15 cellular contexts compared by ENCODE assay signal in the genomic region with DNA sequence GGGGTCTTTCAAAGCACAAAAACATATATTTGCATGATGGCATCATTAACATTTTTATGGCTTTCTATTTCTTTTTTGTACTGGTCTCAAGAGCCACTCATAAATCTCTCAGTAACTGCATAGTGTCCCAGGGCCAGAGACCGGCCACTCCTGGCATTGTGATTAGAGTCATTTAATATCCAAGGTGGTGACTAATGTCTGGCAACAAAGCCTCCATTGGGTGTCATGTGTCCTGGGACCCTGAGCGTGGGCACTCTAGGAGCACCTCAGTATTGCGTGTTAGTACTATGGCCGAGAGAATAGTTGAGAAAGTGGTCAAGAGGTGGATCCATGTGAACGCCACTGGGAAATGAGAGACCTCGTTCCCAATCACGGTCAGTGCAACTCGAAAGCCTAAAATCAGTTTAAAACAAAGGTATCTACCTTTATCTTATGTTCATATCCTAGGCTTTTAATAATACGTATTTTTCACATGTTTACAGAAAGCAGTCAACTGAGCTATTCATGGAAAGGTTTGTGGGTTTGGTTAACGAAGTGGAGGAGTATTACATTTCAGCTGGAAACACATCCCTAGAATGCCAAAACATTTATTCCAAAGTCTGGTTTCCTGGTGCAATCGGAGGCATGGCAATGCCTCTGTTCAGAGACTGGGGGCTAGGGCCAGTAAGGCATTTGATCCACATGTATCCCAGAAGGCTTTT. TPM values are rescaled to one million over a fixed set of nuclear protein-coding genes. Genes with fewer than 3 reads are reported as not detected.
"Had no signal": no experiment of that assay in that cellular context is flagged by ENCODE, and none has a peak within 500 bp of the region (broad histone marks: within the 10 kb centered on the region; RNA-seq: fewer than 3 reads in every experiment).

No MANE protein-coding gene starts in this region.

- H3K36me3 Mint-ChIP-seq: memory B cell; natural killer cell treated with Interleukin-12 subunit alpha and Interleukin-12 subunit beta and Interleukin-15 and Interleukin-18, amount 100 ng/mL, for 72 hours had no signal

- H3K4me3 Mint-ChIP-seq: memory B cell; natural killer cell treated with Interleukin-12 subunit alpha and Interleukin-12 subunit beta and Interleukin-15 and Interleukin-18, amount 100 ng/mL, for 72 hours had no signal

- H3K4me3 ChIP-seq: prostate gland, right lobe of liver, stomach had no signal

- H3K4me1 ChIP-seq: prostate gland had no signal

- FAIRE-seq: bronchial epithelial cell had no signal

- DNase-seq: activated CD4-positive, CD25-positive, alpha-beta regulatory T cell treated with anti-CD3 and anti-CD28 coated beads, Interleukin-2, amount 50 U/mL, for 72 hours; activated naive CD4-positive, alpha-beta T cell; anterior cingulate cortex; dermis blood vessel endothelial cell; islet precursor cell; right lobe of liver; stimulated activated CD4-positive, alpha-beta T cell treated with anti-CD3 and anti-CD28 coated beads, Interleukin-12 subunit alpha, Interleukin-12 subunit beta, amount 100 ng/mL, for 4 hours; stimulated activated CD4-positive, alpha-beta T cell treated with anti-CD3 and anti-CD28 coated beads, Interleukin-2, amount 100 ng/mL, for 24 hours; stomach; T-helper 1 cell had no signal

- H3K9me3 Mint-ChIP-seq: natural killer cell treated with Interleukin-12 subunit alpha and Interleukin-12 subunit beta and Interleukin-15 and Interleukin-18, amount 100 ng/mL, for 72 hours had no signal

- H3K27me3 ChIP-seq: right lobe of liver had no signal

- ATAC-seq: natural killer cell treated with Interleukin-12 subunit alpha and Interleukin-12 subunit beta and Interleukin-15 and Interleukin-18, amount 100 ng/mL, for 72 hours had no signal

- H3K27ac Mint-ChIP-seq: memory B cell; natural killer cell treated with Interleukin-12 subunit alpha and Interleukin-12 subunit beta and Interleukin-15 and Interleukin-18, amount 100 ng/mL, for 72 hours had no signal

- H3K9me3 ChIP-seq: prostate gland, right lobe of liver, stomach had no signal

- H3K36me3 ChIP-seq: prostate gland, right lobe of liver, stomach had no signal

- H3K27ac ChIP-seq: prostate gland, stomach had no signal

RNA-seq across cellular contexts. Expression of gene ESR1, which starts 2.7 kb away (rescaled TPM):
- total RNA-seq: dermis blood vessel endothelial cell, epithelial cell of proximal tubule had no signal
